Comparison of ENCODE assay signal across 2 cellular contexts in genomic region chr5:155953335-155953734, GRCh38.
TF ChIP-seq lines count a peak whose summit lies in the region.

No MANE protein-coding gene starts in this region.

TF ChIP-seq in GM12878, 131 proteins besides CTCF, POLR2A, EP300 and RAD21 (continued from another document and continues in another):
- TF ChIP-seq PRDM15 (CRISPR knock-in tag; IDR thresholded peaks at IDR 0.05) (no peak), YBX1 (IDR thresholded peaks at IDR 0.05) (no peak), E2F8 (IDR thresholded peaks at IDR 0.05; ENCODE audit: low read depth, partially characterized antibody) (no peak), CREM (IDR thresholded peaks at IDR 0.05; ENCODE audit: low read depth) (no peak), BHLHE40 (IDR thresholded peaks at IDR 0.05; ENCODE audit: borderline replicate concordance in 1 of 2, low read depth in 2 of 2, low read length in 1 of 2) (no peak), CREB1 (IDR thresholded peaks at IDR 0.05; ENCODE audit: low read depth) (no peak), NBN (IDR thresholded peaks at IDR 0.05) (no peak), CBX3 (IDR thresholded peaks at IDR 0.05; ENCODE audit: borderline replicate concordance, low read depth) (no peak), RELB (IDR thresholded peaks at IDR 0.05; ENCODE audit: low read depth) (no peak), TBL1XR1 (IDR thresholded peaks at IDR 0.05; ENCODE audit: low read depth, low read length) (no peak), PAX8 (IDR thresholded peaks at IDR 0.05) (no peak), CUX1 (IDR thresholded peaks at IDR 0.05; ENCODE audit: insufficient replicate concordance, low read depth, low read length) (no peak)

TF ChIP-seq in neural cell, 6 proteins besides CTCF, POLR2A, EP300 and RAD21 (continued from another document):
- no peak for TF ChIP-seq MXI1 (conservative IDR thresholded peaks at IDR 0.05; ENCODE audit: poor library complexity, severe bottlenecking)
- TF ChIP-seq SMC3 (conservative IDR thresholded peaks at IDR 0.05; ENCODE audit: poor library complexity), result no peak
